8 cellular contexts compared by ENCODE assay signal in the genomic region with DNA sequence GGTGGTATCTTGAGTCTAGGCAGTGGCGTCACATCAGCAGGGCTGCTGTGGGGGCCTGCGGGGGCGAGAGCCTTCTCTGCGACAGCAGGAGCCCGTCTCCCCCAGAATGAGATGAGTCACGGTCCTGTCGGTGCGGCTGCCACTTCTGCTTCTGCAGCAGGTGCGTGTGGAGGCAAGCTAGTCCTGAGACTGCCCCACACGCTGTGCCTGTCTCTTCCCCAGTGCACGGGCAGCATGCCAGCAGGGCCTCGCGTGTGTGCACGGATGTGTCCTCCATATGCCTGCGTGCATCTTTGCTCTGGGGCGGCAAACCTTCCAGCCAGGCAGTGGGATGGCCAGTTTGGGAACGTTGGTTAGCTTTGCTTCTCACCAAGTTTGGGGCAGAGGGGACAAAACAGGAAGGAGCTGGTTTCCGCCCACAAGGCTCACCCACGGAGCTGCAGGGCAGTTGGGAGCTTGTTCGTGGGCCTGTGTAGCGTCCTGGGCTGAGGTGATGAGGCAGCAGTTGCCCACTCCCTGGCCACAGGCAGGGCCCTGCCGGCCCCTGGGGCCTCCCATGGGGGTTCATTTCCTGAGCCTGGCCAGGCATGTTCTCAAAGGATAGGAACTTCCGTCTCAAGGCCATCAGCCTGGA.
DNase-seq lines count a peak whose midpoint lies in the region; ATAC-seq and TF ChIP-seq lines count a peak whose summit lies in the region.

No MANE protein-coding gene starts in this region.

- H3K4me1 ChIP-seq in ACC112 (ENCODE audit: control insufficient read depth, insufficient read depth, low read length, unreplicated experiment) (peaks cover 38% of the 10 kb centered on the region), right lobe of liver (no peaks in the 10 kb centered on the region)

- H3K4me3 ChIP-seq in ACC112 (ENCODE audit: low read depth, low read length) (no peak overlapping the region), right lobe of liver (no peak overlapping the region)

- H3K9me3 ChIP-seq in T-helper 17 cell (ENCODE audit: control insufficient read depth, low read length, poor library complexity, severe bottlenecking) (no peaks in the 10 kb centered on the region), right lobe of liver (no peaks in the 10 kb centered on the region)

- DNase-seq in T-helper 17 cell = peak; percentile 45 to 57 (median 50)
- peak in 40 of 56 donors; percentile 23 to 80 (median 57) for DNase-seq in amygdala (lab: John Stamatoyannopoulos, UW)
- peak; percentile 73 to 85 (median 80) for DNase-seq in right lobe of liver
- DNase-seq in stimulated activated CD8-positive, alpha-beta memory T cell treated with anti-CD3 and anti-CD28 coated beads, Interleukin-15, amount 100 ng/mL, for 24 hours (ENCODE audit: low read depth) = peak; percentile 50
- no peak for DNase-seq in AG08396 (ENCODE audit: low spot score)

- peaks cover 7% of the 10 kb centered on the region for H3K36me3 Mint-ChIP-seq in T-helper 17 cell (ENCODE audit: low read depth)

- H3K27ac Mint-ChIP-seq in T-helper 17 cell = peak overlapping the region; percentile 90

- H3K79me2 ChIP-seq in ACC112 (ENCODE audit: control insufficient read depth, insufficient read depth, low read length, unreplicated experiment) = peaks cover 10% of the 10 kb centered on the region

- TF ChIP-seq CTCF in right lobe of liver (IDR thresholded peaks at IDR 0.05) = no peak

- 44% methylated on average over 10 of the region's 23 CpGs for WGBS in right lobe of liver (ENCODE audit: insufficient coverage, low coverage, low lambda C conversion rate, missing lambda C conversion rate)

- peak; percentile 60 for TF ChIP-seq POLR2A in GM19099 (IDR thresholded peaks at IDR 0.05; ENCODE audit: extremely low read depth, insufficient read length, low read depth)
- TF ChIP-seq POLR2A in right lobe of liver (IDR thresholded peaks at IDR 0.05) = no peak

- H3K36me3 ChIP-seq in ACC112 (ENCODE audit: insufficient read depth, low read length) (peaks cover 23% of the 10 kb centered on the region; the same call in 1 of the 2 replicates), right lobe of liver (peaks cover 0 to 3% (median 1%) of the 10 kb centered on the region in 4 donors)

- intact Hi-C loops in right lobe of liver (cut with DNase I) = no loop called here

- ATAC-seq in HG03378 (IDR thresholded peaks at IDR 0.05; ENCODE audit: unreplicated experiment) = peak; percentile 77
- ATAC-seq in T-helper 17 cell = peak; percentile 93
- peak; percentile 44 to 62 (median 50) for ATAC-seq in right lobe of liver

- no peaks in the 10 kb centered on the region for H3K27me3 Mint-ChIP-seq in T-helper 17 cell

- peaks cover 34% of the 10 kb centered on the region for H3K4me1 Mint-ChIP-seq in T-helper 17 cell

- H3K27ac ChIP-seq in ACC112 (ENCODE audit: low read depth, low read length) = 0 out of 2 replicates have a peak overlapping the region, but pooled peaks have one; percentile 6
- H3K27ac ChIP-seq in right lobe of liver = peak overlapping the region; percentile 21 to 55 (median 25)

- H3K27me3 ChIP-seq in ACC112 (ENCODE audit: insufficient read depth, low read length) = no peaks in the 10 kb centered on the region
- H3K27me3 ChIP-seq in right lobe of liver = no peaks in the 10 kb centered on the region

- peak overlapping the region; percentile 82 for H3K4me3 Mint-ChIP-seq in T-helper 17 cell

- H2AFZ ChIP-seq in ACC112 (ENCODE audit: low read length, unreplicated experiment) = no peak overlapping the region
